25 cellular contexts compared by ENCODE assay signal in genomic region chr21:25400427-25400826, GRCh38.
"Had no signal": no experiment of that assay in that cellular context is flagged by ENCODE, and none has a peak within 500 bp of the region (broad histone marks: within the 10 kb centered on the region; RNA-seq: fewer than 3 reads in every experiment).

No MANE protein-coding gene starts in this region.

- FAIRE-seq: kidney had no signal

- H3K27me3 ChIP-seq: breast epithelium, esophagus muscularis mucosa, gastroesophageal sphincter, hepatocyte, testis, transverse colon had no signal

- H3K27me3 Mint-ChIP-seq: memory B cell had no signal

- H3K4me1 ChIP-seq: breast epithelium, esophagus muscularis mucosa, gastroesophageal sphincter, parathyroid adenoma, psoas muscle, testis, transverse colon had no signal

- H3K4me2 ChIP-seq: hepatocyte had no signal

- H3K27ac Mint-ChIP-seq: activated naive CD4-positive, alpha-beta T cell treated with anti-CD3 and anti-CD28 coated beads, Interleukin-2, amount 50 U/mL, for 72 hours; activated T-helper 2 cell treated with anti-CD3 and anti-CD28 coated beads, Interferon-gamma antibody, Interleukin-2, Interleukin-4, amounts not matched to agents 10 μg/mL and 5 μg/mL and 100 μg/mL, durations not matched to agents 14 hours and 24 hours and 36 hours; dendritic cell treated with granulocyte-macrophage colony-stimulating factor and Interleukin-4, amounts not matched to agents 40 ng/mL and 50 ng/mL, for 4 days; endodermal cell; memory B cell; naive thymus-derived CD8-positive, alpha-beta T cell had no signal

- H3K79me2 ChIP-seq: hepatocyte, parathyroid adenoma had no signal

- H3K36me3 Mint-ChIP-seq: naive thymus-derived CD8-positive, alpha-beta T cell had no signal

- H3K9me3 ChIP-seq: esophagus muscularis mucosa, gastroesophageal sphincter, psoas muscle, testis, transverse colon had no signal

- H3K36me3 ChIP-seq: breast epithelium, esophagus muscularis mucosa, gastroesophageal sphincter, transverse colon had no signal

- H3K9me3 Mint-ChIP-seq: activated T-helper 2 cell treated with anti-CD3 and anti-CD28 coated beads, Interferon-gamma antibody, Interleukin-2, Interleukin-4, amounts not matched to agents 10 μg/mL and 5 μg/mL and 100 μg/mL, durations not matched to agents 14 hours and 24 hours and 36 hours; central memory CD8-positive, alpha-beta T cell; dendritic cell treated with granulocyte-macrophage colony-stimulating factor and Interleukin-4, amounts not matched to agents 40 ng/mL and 50 ng/mL, for 4 days; memory B cell; naive thymus-derived CD8-positive, alpha-beta T cell had no signal

- H3K4me1 Mint-ChIP-seq: endodermal cell, neural crest cell had no signal

- H3K4me3 ChIP-seq: breast epithelium, esophagus muscularis mucosa, gastroesophageal sphincter, hepatocyte, psoas muscle, testis, transverse colon had no signal

- H3K4me3 Mint-ChIP-seq: central memory CD8-positive, alpha-beta T cell; dendritic cell treated with granulocyte-macrophage colony-stimulating factor and Interleukin-4, amounts not matched to agents 40 ng/mL and 50 ng/mL, for 4 days; endodermal cell; memory B cell; naive thymus-derived CD8-positive, alpha-beta T cell; neural crest cell had no signal

- DNase-seq: activated CD4-positive, alpha-beta T cell treated with anti-CD3 and anti-CD28 coated beads for 48 hours; activated CD4-positive, alpha-beta T cell treated with anti-CD3 and anti-CD28 coated beads, Interleukin-2, amount 50 U/mL, for 48 hours; activated T-cell treated with anti-CD3 and anti-CD28 coated beads, Interleukin-2, amount 50 U/mL, for 48 hours; endodermal cell; kidney; left colon; naive thymus-derived CD8-positive, alpha-beta T cell; occipital lobe; psoas muscle; stimulated activated CD4-positive, alpha-beta T cell treated with anti-CD3 and anti-CD28 coated beads, Interleukin-15, amount 100 ng/mL, for 24 hours; stimulated activated CD4-positive, alpha-beta T cell treated with anti-CD3 and anti-CD28 coated beads, Interleukin-2, amount 100 ng/mL, for 24 hours; stimulated activated naive CD4-positive, alpha-beta T cell; testis; transverse colon had no signal

- H3K27ac ChIP-seq: breast epithelium, esophagus muscularis mucosa, gastroesophageal sphincter, hepatocyte, parathyroid adenoma, psoas muscle, testis, transverse colon had no signal

- H2AFZ ChIP-seq: hepatocyte, parathyroid adenoma had no signal

- H3K9ac ChIP-seq: parathyroid adenoma had no signal
